Comparison of ENCODE assay signal across 8 cellular contexts in the genomic region with DNA sequence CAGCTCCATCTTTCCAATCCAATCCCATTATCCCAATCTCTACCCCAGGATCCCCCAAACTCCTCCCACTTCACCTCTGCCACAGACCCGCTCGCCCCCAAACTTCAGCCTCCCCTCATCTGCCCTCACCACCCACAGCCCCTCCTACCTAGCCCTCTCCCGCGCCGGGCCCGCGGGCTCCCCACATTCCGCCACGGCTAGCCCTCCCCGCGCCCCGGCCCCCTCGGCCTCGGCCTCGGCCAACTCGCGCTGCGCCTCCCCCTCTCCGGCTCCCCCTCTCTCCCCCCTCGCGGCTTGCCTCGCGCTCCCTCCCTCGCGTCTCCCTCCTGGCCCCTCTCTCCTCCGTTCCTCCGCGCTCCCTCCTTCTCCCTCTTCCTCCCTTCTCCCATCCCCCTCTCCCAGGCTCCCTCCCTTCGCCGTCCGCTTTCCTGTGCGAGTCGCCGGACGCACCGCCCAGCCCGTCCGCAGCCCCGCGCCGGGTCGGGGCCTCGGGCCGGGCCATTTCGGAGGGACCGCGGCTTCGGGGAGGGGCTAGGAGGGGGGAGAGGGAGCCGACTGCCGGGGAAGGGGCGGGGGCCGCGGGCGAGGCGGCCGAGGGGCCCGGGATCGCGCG. TPM values are rescaled to one million over a fixed set of nuclear protein-coding genes. Genes with fewer than 3 reads are reported as not detected.
DNase-seq lines count a peak whose midpoint lies in the region; ATAC-seq and TF ChIP-seq lines count a peak whose summit lies in the region.

A gene with protein sequence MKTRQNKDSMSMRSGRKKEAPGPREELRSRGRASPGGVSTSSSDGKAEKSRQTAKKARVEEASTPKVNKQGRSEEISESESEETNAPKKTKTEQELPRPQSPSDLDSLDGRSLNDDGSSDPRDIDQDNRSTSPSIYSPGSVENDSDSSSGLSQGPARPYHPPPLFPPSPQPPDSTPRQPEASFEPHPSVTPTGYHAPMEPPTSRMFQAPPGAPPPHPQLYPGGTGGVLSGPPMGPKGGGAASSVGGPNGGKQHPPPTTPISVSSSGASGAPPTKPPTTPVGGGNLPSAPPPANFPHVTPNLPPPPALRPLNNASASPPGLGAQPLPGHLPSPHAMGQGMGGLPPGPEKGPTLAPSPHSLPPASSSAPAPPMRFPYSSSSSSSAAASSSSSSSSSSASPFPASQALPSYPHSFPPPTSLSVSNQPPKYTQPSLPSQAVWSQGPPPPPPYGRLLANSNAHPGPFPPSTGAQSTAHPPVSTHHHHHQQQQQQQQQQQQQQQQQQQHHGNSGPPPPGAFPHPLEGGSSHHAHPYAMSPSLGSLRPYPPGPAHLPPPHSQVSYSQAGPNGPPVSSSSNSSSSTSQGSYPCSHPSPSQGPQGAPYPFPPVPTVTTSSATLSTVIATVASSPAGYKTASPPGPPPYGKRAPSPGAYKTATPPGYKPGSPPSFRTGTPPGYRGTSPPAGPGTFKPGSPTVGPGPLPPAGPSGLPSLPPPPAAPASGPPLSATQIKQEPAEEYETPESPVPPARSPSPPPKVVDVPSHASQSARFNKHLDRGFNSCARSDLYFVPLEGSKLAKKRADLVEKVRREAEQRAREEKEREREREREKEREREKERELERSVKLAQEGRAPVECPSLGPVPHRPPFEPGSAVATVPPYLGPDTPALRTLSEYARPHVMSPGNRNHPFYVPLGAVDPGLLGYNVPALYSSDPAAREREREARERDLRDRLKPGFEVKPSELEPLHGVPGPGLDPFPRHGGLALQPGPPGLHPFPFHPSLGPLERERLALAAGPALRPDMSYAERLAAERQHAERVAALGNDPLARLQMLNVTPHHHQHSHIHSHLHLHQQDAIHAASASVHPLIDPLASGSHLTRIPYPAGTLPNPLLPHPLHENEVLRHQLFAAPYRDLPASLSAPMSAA (N-terminal part only) (plus strand): TSS at position 581 of the 613 bp plus-strand sequence. CDS start 6,043 bp downstream, outside the sequence.

- 1% methylated on average over 45 to 60 of the region's 60 CpGs for WGBS in heart right ventricle, 2 donors

- TF ChIP-seq CTCF in CD14-positive monocyte (IDR thresholded peaks at IDR 0.05) (no peak), PC-9 (conservative IDR thresholded peaks at IDR 0.05) (no peak), heart right ventricle (IDR thresholded peaks at IDR 0.05) (no peak), osteocyte (IDR thresholded peaks at IDR 0.05) (no peak)

- H3K36me3 Mint-ChIP-seq in CD14-positive monocyte, result peaks cover 5 to 13% of the 10 kb centered on the region in 2 donors
- peaks cover 3% of the 10 kb centered on the region for H3K36me3 Mint-ChIP-seq in osteocyte (ENCODE audit: unreplicated experiment)

- H3K79me2 ChIP-seq in PC-9 (ENCODE audit: low read depth), result peaks cover 54% of the 10 kb centered on the region

- H3F3A ChIP-seq in PC-9 (ENCODE audit: insufficient read depth, low read depth), result peaks cover 41% of the 10 kb centered on the region

- peaks cover 46% of the 10 kb centered on the region for H3K4me1 Mint-ChIP-seq in CD14-positive monocyte
- peaks cover 67% of the 10 kb centered on the region for H3K4me1 Mint-ChIP-seq in osteocyte (ENCODE audit: unreplicated experiment)

- CTCF ChIA-PET in PC-9 (lab: Charles Lee), result interaction anchor here (1.0 kb wide), 2 partner anchors 10 to 58 kb away, joined by 3 to 5 read pairs; no protein-coding TSS in a partner anchor

- peak within 1 kb of the TSS; percentile 78 for H3K4me3 ChIP-seq in H7 (ENCODE audit: insufficient read depth, low read depth, low read length)
- peak within 1 kb of the TSS; percentile 85 for H3K4me3 ChIP-seq in PC-9
- H3K4me3 ChIP-seq in heart right ventricle, result peak within 1 kb of the TSS; percentile 69 to 97 (median 88)

- H3K9me2 ChIP-seq in PC-9 (ENCODE audit: insufficient read depth), result no peaks in the 10 kb centered on the region

- H3K9me3 Mint-ChIP-seq in CD14-positive monocyte, result peaks cover 0 to 5% (median 2%) of the 10 kb centered on the region in 7 donors
- no peaks in the 10 kb centered on the region for H3K9me3 Mint-ChIP-seq in osteocyte (ENCODE audit: unreplicated experiment)

- H3K27ac ChIP-seq in PC-9 (peak within 1 kb of the TSS; percentile 75), heart right ventricle (peak within 1 kb of the TSS; percentile 74 to 98 (median 96))

- DNase-seq in CD14-positive monocyte (ENCODE audit: low spot score), result no peak
- peak; percentile 96 for DNase-seq in H7
- peak in 1 of 2 experiments; percentile 66 for DNase-seq in PC-9
- peak in 53 of 56 donors; percentile 28 to 88 (median 72) for DNase-seq in amygdala (lab: John Stamatoyannopoulos, UW)
- peak; percentile 86 to 91 for DNase-seq in heart right ventricle
- DNase-seq in osteocyte (ENCODE audit: extremely low spot score, unreplicated experiment), result peak; percentile 91
- no peak for DNase-seq in 8988T

- POLR2A ChIA-PET in PC-9 (lab: Charles Lee; ENCODE audit: unreplicated experiment), result interaction anchor here (0.6 kb wide), 1 partner anchor 42 kb away, joined by 3 read pairs; no protein-coding TSS in a partner anchor

- H3K4me2 ChIP-seq in PC-9, result peak within 1 kb of the TSS; percentile 95

- BruUV-seq in PC-9 (replicated peaks; lab: Mats Ljungman, UMichigan), result no TSS peak

- H3K4me1 ChIP-seq in PC-9 (replicated peaks; ENCODE audit: insufficient read depth) (peaks cover 53% of the 10 kb centered on the region), heart right ventricle (peaks cover 25 to 81% (median 65%) of the 10 kb centered on the region in 9 donors)

- peak; percentile 31 to 69 (median 52) for ATAC-seq in heart right ventricle
- ATAC-seq in HG03521 (IDR thresholded peaks at IDR 0.05; ENCODE audit: unreplicated experiment), result no peak

- peaks cover 38 to 57% (median 52%) of the 10 kb centered on the region in 3 donors for H3K27me3 Mint-ChIP-seq in CD14-positive monocyte (ENCODE audit: low read depth in 3 of 3)
- no peaks in the 10 kb centered on the region for H3K27me3 Mint-ChIP-seq in osteocyte (ENCODE audit: unreplicated experiment)

- H3K36me3 ChIP-seq in H7 (replicated peaks; ENCODE audit: control insufficient read depth, insufficient read depth, low read length) (peaks cover 5% of the 10 kb centered on the region), PC-9 (ENCODE audit: low read depth) (no peaks in the 10 kb centered on the region), heart right ventricle (peaks cover 0 to 13% (median 0%) of the 10 kb centered on the region in 9 donors)

- peak within 1 kb of the TSS; percentile 92 for H2AFZ ChIP-seq in PC-9

- H3K9me3 ChIP-seq in PC-9 (ENCODE audit: insufficient read depth, low read depth) (no peaks in the 10 kb centered on the region), heart right ventricle (no peaks in the 10 kb centered on the region)

- H3K27ac Mint-ChIP-seq in CD14-positive monocyte (peak within 1 kb of the TSS in 6 of 7 donors; percentile 41 to 80 (median 70)), osteocyte (ENCODE audit: unreplicated experiment) (peak within 1 kb of the TSS; percentile 99)

- intact Hi-C loops in CD14-positive monocyte (cut with micrococcal nuclease), result no loop called here
- intact Hi-C loops in PC-9 (cut with micrococcal nuclease; ENCODE audit: unreplicated experiment), result loop anchor here (5.0 kb wide), 1 partner anchor 260 kb away; a partner anchor contains a TSS
- intact Hi-C loops in heart right ventricle (cut with DNase I), result loop anchor here in 1 of 10 donors (5.0 kb wide), 1 partner anchor 55 kb away; a partner anchor contains a TSS

- peaks cover 16% of the 10 kb centered on the region; the same call in 1 of the 2 replicates for H4K20me1 ChIP-seq in PC-9 (ENCODE audit: insufficient read depth)

- no peaks in the 10 kb centered on the region for H3K27me3 ChIP-seq in H7 (ENCODE audit: control insufficient read depth, insufficient read depth, low read length)
- no peaks in the 10 kb centered on the region for H3K27me3 ChIP-seq in PC-9 (ENCODE audit: insufficient read depth, low read depth)
- H3K27me3 ChIP-seq in heart right ventricle, result peaks cover 0 to 5% (median 0%) of the 10 kb centered on the region in 7 donors

- H3K4me3 Mint-ChIP-seq in CD14-positive monocyte (peak within 1 kb of the TSS; percentile 89 to 93), osteocyte (ENCODE audit: unreplicated experiment) (peak within 1 kb of the TSS; percentile 90)

RNA-seq across cellular contexts. Expression of the gene that starts here (rescaled TPM):
- polyA plus RNA-seq in CD14-positive monocyte, result under 1 TPM in 1 of 2 donors, not detected in 1; 0.40 TPM
- 11.4 and 13.4 TPM in 2 replicates for total RNA-seq in H7 (2014; rRNA removed; shearing (Covaris generic))
- 158 and 159 TPM in 2 replicates for total RNA-seq in PC-9 (2021)
- total RNA-seq in heart right ventricle, result 10 to 100 TPM; 54.7 to 96.7 (median 65.8) TPM
- polyA plus RNA-seq in heart right ventricle, result 10 to 100 TPM; 48.7 to 92.5 TPM
- total RNA-seq in osteocyte, result 117 and 123 TPM in 2 replicates

Comparison
In these comparisons a context has a peak if more than half of its experiments do, and no peak if none do; other contexts are left out.
1. RNA of the gene that starts here (polyA plus RNA-seq): 48.7 to 92.5 TPM in heart right ventricle; 0.40 TPM in CD14-positive monocyte; every median in the first group is over 10 times any median in the second.
2. DNase-seq: peak in H7 (single experiment), amygdala (53 of 56), heart right ventricle (2 of 2) and osteocyte (single experiment); none in CD14-positive monocyte (single experiment) and 8988T (single experiment).
3. Peak in every context shown above with its lines, with median percentiles within 50 percentile points of each other: H3K4me3 ChIP-seq.